ENCODE assay signal across 1 cellular context in the genomic region with DNA sequence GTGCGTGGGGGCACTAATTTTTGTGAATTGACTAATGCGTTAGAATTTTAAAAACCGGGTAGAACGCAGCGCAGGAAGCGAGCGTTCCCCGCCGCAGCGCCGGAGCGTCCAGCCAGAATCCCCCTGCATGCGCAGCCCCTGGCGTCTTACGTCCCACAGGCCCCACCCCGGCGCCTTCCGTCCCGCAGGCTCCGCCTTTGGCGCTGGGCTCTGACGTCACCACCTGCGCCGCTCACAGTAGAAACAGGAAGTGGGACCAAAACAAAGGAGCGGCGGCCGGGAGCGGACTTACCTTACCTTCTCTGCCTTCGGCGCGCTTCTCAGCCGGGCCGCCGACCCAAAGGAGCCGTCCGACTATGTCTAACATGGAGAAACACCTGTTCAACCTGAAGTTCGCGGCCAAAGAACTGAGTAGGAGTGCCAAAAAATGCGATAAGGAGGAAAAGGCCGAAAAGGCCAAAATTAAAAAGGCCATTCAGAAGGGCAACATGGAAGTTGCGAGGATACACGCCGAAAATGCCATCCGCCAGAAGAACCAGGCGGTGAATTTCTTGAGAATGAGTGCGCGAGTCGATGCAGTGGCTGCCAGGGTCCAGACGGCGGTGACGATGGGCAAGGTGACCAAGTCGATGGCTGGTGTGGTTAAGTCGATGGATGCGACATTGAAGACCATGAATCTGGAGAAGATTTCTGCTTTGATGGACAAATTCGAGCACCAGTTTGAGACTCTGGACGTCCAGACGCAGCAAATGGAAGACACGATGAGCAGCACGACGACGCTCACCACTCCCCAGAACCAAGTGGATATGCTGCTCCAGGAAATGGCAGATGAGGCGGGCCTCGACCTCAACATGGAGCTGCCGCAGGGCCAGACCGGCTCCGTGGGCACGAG.
A peak's percentile ranks its signal among the peaks of the same experiment; 100 is the strongest.
TF ChIP-seq lines count a peak whose summit lies in the region.

A gene with protein sequence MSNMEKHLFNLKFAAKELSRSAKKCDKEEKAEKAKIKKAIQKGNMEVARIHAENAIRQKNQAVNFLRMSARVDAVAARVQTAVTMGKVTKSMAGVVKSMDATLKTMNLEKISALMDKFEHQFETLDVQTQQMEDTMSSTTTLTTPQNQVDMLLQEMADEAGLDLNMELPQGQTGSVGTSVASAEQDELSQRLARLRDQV (plus strand): TSS at position 258 of the 892 bp plus-strand sequence. CDS start 99 bp downstream, at position 357.

TF ChIP-seq in GM12878, 131 proteins besides CTCF, POLR2A, EP300 and RAD21 (continued from another document and continues in another):
- TF ChIP-seq, protein P1, sequence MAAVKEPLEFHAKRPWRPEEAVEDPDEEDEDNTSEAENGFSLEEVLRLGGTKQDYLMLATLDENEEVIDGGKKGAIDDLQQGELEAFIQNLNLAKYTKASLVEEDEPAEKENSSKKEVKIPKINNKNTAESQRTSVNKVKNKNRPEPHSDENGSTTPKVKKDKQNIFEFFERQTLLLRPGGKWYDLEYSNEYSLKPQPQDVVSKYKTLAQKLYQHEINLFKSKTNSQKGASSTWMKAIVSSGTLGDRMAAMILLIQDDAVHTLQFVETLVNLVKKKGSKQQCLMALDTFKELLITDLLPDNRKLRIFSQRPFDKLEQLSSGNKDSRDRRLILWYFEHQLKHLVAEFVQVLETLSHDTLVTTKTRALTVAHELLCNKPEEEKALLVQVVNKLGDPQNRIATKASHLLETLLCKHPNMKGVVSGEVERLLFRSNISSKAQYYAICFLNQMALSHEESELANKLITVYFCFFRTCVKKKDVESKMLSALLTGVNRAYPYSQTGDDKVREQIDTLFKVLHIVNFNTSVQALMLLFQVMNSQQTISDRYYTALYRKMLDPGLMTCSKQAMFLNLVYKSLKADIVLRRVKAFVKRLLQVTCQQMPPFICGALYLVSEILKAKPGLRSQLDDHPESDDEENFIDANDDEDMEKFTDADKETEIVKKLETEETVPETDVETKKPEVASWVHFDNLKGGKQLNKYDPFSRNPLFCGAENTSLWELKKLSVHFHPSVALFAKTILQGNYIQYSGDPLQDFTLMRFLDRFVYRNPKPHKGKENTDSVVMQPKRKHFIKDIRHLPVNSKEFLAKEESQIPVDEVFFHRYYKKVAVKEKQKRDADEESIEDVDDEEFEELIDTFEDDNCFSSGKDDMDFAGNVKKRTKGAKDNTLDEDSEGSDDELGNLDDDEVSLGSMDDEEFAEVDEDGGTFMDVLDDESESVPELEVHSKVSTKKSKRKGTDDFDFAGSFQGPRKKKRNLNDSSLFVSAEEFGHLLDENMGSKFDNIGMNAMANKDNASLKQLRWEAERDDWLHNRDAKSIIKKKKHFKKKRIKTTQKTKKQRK (IDR thresholded peaks at IDR 0.05; ENCODE audit: low read depth, low read length) = no peak
- TF ChIP-seq CEBPB (IDR thresholded peaks at IDR 0.05; ENCODE audit: borderline replicate concordance in 1 of 2, low read depth in 2 of 2, low read length in 2 of 2) (no peak), ZNF622 (IDR thresholded peaks at IDR 0.05) (no peak), RAD51 (IDR thresholded peaks at IDR 0.05) (no peak), BMI1 (IDR thresholded peaks at IDR 0.05; ENCODE audit: borderline replicate concordance) (no peak), SUPT20H (IDR thresholded peaks at IDR 0.05; ENCODE audit: borderline replicate concordance, control insufficient read depth, low read depth, low read length) (no peak), BACH1 (IDR thresholded peaks at IDR 0.05; ENCODE audit: borderline replicate concordance) (no peak; the same call in none of the 2 replicates), IKZF1 (conservative IDR thresholded peaks at IDR 0.05) (peak; percentile 83), TARDBP (IDR thresholded peaks at IDR 0.05; ENCODE audit: borderline replicate concordance) (peak; percentile 60; the same call in 1 of the 2 replicates), ZNF207 (IDR thresholded peaks at IDR 0.05; ENCODE audit: borderline replicate concordance) (peak; percentile 64; the same call in 1 of the 2 replicates), BRCA1 (IDR thresholded peaks at IDR 0.05; ENCODE audit: low read depth, low read length) (0 out of 2 replicates have a peak, but pooled peaks have one; percentile 45), TCF12 (IDR thresholded peaks at IDR 0.05; ENCODE audit: low read depth, low read length) (peak; percentile 45; the same call in 1 of the 2 replicates), HDAC2 (IDR thresholded peaks at IDR 0.05) (no peak), IKZF2 (IDR thresholded peaks at IDR 0.05) (peak; percentile 32 to 45; a peak in 1 of 4 replicates), CREB1 (IDR thresholded peaks at IDR 0.05; ENCODE audit: low read depth) (peak; percentile 99), CREM (IDR thresholded peaks at IDR 0.05; ENCODE audit: low read depth) (peak; percentile 100)
- TF ChIP-seq, protein P2, sequence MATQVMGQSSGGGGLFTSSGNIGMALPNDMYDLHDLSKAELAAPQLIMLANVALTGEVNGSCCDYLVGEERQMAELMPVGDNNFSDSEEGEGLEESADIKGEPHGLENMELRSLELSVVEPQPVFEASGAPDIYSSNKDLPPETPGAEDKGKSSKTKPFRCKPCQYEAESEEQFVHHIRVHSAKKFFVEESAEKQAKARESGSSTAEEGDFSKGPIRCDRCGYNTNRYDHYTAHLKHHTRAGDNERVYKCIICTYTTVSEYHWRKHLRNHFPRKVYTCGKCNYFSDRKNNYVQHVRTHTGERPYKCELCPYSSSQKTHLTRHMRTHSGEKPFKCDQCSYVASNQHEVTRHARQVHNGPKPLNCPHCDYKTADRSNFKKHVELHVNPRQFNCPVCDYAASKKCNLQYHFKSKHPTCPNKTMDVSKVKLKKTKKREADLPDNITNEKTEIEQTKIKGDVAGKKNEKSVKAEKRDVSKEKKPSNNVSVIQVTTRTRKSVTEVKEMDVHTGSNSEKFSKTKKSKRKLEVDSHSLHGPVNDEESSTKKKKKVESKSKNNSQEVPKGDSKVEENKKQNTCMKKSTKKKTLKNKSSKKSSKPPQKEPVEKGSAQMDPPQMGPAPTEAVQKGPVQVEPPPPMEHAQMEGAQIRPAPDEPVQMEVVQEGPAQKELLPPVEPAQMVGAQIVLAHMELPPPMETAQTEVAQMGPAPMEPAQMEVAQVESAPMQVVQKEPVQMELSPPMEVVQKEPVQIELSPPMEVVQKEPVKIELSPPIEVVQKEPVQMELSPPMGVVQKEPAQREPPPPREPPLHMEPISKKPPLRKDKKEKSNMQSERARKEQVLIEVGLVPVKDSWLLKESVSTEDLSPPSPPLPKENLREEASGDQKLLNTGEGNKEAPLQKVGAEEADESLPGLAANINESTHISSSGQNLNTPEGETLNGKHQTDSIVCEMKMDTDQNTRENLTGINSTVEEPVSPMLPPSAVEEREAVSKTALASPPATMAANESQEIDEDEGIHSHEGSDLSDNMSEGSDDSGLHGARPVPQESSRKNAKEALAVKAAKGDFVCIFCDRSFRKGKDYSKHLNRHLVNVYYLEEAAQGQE (IDR thresholded peaks at IDR 0.05; ENCODE audit: low read depth, low read length) = no peak
- TF ChIP-seq, protein P3, sequence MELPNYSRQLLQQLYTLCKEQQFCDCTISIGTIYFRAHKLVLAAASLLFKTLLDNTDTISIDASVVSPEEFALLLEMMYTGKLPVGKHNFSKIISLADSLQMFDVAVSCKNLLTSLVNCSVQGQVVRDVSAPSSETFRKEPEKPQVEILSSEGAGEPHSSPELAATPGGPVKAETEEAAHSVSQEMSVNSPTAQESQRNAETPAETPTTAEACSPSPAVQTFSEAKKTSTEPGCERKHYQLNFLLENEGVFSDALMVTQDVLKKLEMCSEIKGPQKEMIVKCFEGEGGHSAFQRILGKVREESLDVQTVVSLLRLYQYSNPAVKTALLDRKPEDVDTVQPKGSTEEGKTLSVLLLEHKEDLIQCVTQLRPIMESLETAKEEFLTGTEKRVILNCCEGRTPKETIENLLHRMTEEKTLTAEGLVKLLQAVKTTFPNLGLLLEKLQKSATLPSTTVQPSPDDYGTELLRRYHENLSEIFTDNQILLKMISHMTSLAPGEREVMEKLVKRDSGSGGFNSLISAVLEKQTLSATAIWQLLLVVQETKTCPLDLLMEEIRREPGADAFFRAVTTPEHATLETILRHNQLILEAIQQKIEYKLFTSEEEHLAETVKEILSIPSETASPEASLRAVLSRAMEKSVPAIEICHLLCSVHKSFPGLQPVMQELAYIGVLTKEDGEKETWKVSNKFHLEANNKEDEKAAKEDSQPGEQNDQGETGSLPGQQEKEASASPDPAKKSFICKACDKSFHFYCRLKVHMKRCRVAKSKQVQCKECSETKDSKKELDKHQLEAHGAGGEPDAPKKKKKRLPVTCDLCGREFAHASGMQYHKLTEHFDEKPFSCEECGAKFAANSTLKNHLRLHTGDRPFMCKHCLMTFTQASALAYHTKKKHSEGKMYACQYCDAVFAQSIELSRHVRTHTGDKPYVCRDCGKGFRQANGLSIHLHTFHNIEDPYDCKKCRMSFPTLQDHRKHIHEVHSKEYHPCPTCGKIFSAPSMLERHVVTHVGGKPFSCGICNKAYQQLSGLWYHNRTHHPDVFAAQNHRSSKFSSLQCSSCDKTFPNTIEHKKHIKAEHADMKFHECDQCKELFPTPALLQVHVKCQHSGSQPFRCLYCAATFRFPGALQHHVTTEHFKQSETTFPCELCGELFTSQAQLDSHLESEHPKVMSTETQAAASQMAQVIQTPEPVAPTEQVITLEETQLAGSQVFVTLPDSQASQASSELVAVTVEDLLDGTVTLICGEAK (IDR thresholded peaks at IDR 0.05; ENCODE audit: borderline replicate concordance) = peak; percentile 63; the same call in 1 of the 2 replicates
- TF ChIP-seq, protein P4, sequence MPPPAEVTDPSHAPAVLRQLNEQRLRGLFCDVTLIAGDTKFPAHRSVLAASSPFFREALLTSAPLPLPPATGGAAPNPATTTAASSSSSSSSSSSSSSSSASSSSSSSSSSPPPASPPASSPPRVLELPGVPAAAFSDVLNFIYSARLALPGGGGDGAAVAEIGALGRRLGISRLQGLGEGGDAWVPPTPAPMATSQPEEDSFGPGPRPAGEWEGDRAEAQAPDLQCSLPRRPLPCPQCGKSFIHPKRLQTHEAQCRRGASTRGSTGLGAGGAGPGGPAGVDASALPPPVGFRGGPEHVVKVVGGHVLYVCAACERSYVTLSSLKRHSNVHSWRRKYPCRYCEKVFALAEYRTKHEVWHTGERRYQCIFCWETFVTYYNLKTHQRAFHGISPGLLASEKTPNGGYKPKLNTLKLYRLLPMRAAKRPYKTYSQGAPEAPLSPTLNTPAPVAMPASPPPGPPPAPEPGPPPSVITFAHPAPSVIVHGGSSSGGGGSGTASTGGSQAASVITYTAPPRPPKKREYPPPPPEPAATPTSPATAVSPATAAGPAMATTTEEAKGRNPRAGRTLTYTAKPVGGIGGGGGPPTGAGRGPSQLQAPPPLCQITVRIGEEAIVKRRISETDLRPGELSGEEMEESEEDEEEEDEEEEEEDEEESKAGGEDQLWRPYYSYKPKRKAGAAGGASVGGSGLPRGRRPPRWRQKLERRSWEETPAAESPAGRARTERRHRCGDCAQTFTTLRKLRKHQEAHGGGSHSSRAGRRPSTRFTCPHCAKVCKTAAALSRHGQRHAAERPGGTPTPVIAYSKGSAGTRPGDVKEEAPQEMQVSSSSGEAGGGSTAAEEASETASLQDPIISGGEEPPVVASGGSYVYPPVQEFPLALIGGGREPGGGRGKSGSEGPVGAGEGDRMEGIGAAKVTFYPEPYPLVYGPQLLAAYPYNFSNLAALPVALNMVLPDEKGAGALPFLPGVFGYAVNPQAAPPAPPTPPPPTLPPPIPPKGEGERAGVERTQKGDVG (CRISPR knock-in tag; IDR thresholded peaks at IDR 0.05) = no peak
- TF ChIP-seq, protein P5, sequence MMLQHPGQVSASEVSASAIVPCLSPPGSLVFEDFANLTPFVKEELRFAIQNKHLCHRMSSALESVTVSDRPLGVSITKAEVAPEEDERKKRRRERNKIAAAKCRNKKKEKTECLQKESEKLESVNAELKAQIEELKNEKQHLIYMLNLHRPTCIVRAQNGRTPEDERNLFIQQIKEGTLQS (IDR thresholded peaks at IDR 0.05; ENCODE audit: borderline replicate concordance, extremely low read depth, low read depth, low read length) = peak; percentile 92
- TF ChIP-seq, protein P6, sequence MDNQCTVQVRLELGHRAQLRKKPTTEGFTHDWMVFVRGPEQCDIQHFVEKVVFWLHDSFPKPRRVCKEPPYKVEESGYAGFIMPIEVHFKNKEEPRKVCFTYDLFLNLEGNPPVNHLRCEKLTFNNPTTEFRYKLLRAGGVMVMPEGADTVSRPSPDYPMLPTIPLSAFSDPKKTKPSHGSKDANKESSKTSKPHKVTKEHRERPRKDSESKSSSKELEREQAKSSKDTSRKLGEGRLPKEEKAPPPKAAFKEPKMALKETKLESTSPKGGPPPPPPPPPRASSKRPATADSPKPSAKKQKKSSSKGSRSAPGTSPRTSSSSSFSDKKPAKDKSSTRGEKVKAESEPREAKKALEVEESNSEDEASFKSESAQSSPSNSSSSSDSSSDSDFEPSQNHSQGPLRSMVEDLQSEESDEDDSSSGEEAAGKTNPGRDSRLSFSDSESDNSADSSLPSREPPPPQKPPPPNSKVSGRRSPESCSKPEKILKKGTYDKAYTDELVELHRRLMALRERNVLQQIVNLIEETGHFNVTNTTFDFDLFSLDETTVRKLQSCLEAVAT (IDR thresholded peaks at IDR 0.05) = peak; percentile 75; the same call in 1 of the 2 replicates
- TF ChIP-seq, protein P7, sequence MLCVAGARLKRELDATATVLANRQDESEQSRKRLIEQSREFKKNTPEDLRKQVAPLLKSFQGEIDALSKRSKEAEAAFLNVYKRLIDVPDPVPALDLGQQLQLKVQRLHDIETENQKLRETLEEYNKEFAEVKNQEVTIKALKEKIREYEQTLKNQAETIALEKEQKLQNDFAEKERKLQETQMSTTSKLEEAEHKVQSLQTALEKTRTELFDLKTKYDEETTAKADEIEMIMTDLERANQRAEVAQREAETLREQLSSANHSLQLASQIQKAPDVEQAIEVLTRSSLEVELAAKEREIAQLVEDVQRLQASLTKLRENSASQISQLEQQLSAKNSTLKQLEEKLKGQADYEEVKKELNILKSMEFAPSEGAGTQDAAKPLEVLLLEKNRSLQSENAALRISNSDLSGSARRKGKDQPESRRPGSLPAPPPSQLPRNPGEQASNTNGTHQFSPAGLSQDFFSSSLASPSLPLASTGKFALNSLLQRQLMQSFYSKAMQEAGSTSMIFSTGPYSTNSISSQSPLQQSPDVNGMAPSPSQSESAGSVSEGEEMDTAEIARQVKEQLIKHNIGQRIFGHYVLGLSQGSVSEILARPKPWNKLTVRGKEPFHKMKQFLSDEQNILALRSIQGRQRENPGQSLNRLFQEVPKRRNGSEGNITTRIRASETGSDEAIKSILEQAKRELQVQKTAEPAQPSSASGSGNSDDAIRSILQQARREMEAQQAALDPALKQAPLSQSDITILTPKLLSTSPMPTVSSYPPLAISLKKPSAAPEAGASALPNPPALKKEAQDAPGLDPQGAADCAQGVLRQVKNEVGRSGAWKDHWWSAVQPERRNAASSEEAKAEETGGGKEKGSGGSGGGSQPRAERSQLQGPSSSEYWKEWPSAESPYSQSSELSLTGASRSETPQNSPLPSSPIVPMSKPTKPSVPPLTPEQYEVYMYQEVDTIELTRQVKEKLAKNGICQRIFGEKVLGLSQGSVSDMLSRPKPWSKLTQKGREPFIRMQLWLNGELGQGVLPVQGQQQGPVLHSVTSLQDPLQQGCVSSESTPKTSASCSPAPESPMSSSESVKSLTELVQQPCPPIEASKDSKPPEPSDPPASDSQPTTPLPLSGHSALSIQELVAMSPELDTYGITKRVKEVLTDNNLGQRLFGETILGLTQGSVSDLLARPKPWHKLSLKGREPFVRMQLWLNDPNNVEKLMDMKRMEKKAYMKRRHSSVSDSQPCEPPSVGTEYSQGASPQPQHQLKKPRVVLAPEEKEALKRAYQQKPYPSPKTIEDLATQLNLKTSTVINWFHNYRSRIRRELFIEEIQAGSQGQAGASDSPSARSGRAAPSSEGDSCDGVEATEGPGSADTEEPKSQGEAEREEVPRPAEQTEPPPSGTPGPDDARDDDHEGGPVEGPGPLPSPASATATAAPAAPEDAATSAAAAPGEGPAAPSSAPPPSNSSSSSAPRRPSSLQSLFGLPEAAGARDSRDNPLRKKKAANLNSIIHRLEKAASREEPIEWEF (IDR thresholded peaks at IDR 0.05; ENCODE audit: insufficient replicate concordance, low read depth, low read length) = no peak
